ENCODE assay signal across 1 cellular context in genomic region chr2:96622544-96622943, GRCh38.
TF ChIP-seq lines count a peak whose summit lies in the region.

No MANE protein-coding gene starts in this region.

TF ChIP-seq in IMR-90, 13 proteins besides CTCF, POLR2A, EP300 and RAD21:
- TF ChIP-seq CHD1 (IDR thresholded peaks at IDR 0.05; ENCODE audit: low read depth, low read length) (no peak), SMC3 (IDR thresholded peaks at IDR 0.05; ENCODE audit: low read depth, low read length) (no peak), ELK1 (IDR thresholded peaks at IDR 0.05; ENCODE audit: borderline replicate concordance, low read depth, low read length) (no peak), MAFK (IDR thresholded peaks at IDR 0.05; ENCODE audit: low read depth, low read length) (no peak)
